Comparison of ENCODE assay signal across 1 cellular context in genomic region chr6:145735356-145736165, GRCh38.
TF ChIP-seq lines count a peak whose summit lies in the region.

TSS of gene EPM2A (minus strand) at chr6:145735520. CDS start at chr6:145735498, 22 bp downstream.

TF ChIP-seq in HepG2, 621 proteins besides CTCF, POLR2A, EP300 and RAD21 (continued from another document and continues in another):
- peak; percentile 98 for TF ChIP-seq ZNF704 (CRISPR knock-in tag; IDR thresholded peaks at IDR 0.05; ENCODE audit: borderline replicate concordance)
- TF ChIP-seq FOXA3 (CRISPR knock-in tag; IDR thresholded peaks at IDR 0.05), result peak; percentile 58
- peak; percentile 95 for TF ChIP-seq ZNF792 (CRISPR knock-in tag; IDR thresholded peaks at IDR 0.05)
- TF ChIP-seq ZNF740 (CRISPR knock-in tag; IDR thresholded peaks at IDR 0.05), result no peak
- no peak for TF ChIP-seq TFAP4 (IDR thresholded peaks at IDR 0.05; ENCODE audit: borderline replicate concordance, low read depth)
- TF ChIP-seq AFF4 (CRISPR knock-in tag; IDR thresholded peaks at IDR 0.05), result no peak
- TF ChIP-seq ZKSCAN5 (CRISPR knock-in tag; IDR thresholded peaks at IDR 0.05), result 0 out of 2 replicates have a peak, but pooled peaks have one; percentile 44
- peak; percentile 50; the same call in 1 of the 2 replicates for TF ChIP-seq CBFB (CRISPR knock-in tag; IDR thresholded peaks at IDR 0.05)
- TF ChIP-seq SMYD3 (CRISPR knock-in tag; IDR thresholded peaks at IDR 0.05), result peak; percentile 90; the same call in 1 of the 2 replicates
- peak; percentile 98; the same call in 1 of the 2 replicates for TF ChIP-seq ZNF580 (CRISPR knock-in tag; IDR thresholded peaks at IDR 0.05; ENCODE audit: borderline replicate concordance, low read depth)
- TF ChIP-seq HINFP (CRISPR knock-in tag; IDR thresholded peaks at IDR 0.05; ENCODE audit: low read depth), result peak; percentile 30; the same call in 1 of the 2 replicates
- peak; percentile 85 for TF ChIP-seq BHLHE40 (IDR thresholded peaks at IDR 0.05; ENCODE audit: low read length)
- no peak for TF ChIP-seq SUZ12 (IDR thresholded peaks at IDR 0.05; ENCODE audit: low read depth, low read length)
- peak; percentile 72 for TF ChIP-seq RFXAP (CRISPR knock-in tag; IDR thresholded peaks at IDR 0.05; ENCODE audit: borderline replicate concordance)
- TF ChIP-seq KDM5B (CRISPR knock-in tag; IDR thresholded peaks at IDR 0.05; ENCODE audit: borderline replicate concordance), result peak; percentile 98
- TF ChIP-seq ZNF142 (CRISPR knock-in tag; IDR thresholded peaks at IDR 0.05), result peak; percentile 94; the same call in 1 of the 2 replicates
- peak; percentile 99 for TF ChIP-seq HES4 (CRISPR knock-in tag; IDR thresholded peaks at IDR 0.05; ENCODE audit: borderline replicate concordance)
- peak; percentile 97 for TF ChIP-seq POGK (CRISPR knock-in tag; conservative IDR thresholded peaks at IDR 0.05)
- TF ChIP-seq IRF9 (CRISPR knock-in tag; IDR thresholded peaks at IDR 0.05; ENCODE audit: borderline replicate concordance), result peak; percentile 95
- TF ChIP-seq NR2C2 (CRISPR knock-in tag; IDR thresholded peaks at IDR 0.05; ENCODE audit: borderline replicate concordance), result no peak
- peak; percentile 76 for TF ChIP-seq RXRB (CRISPR knock-in tag; IDR thresholded peaks at IDR 0.05; ENCODE audit: borderline replicate concordance)
- TF ChIP-seq PHF21A (CRISPR knock-in tag; IDR thresholded peaks at IDR 0.05), result peak; percentile 80
- TF ChIP-seq SATB2 (CRISPR knock-in tag; IDR thresholded peaks at IDR 0.05), result peak; percentile 99
- peak; percentile 94 for TF ChIP-seq ZNF44 (CRISPR knock-in tag; IDR thresholded peaks at IDR 0.05)
- peak; percentile 98 for TF ChIP-seq PRMT3 (CRISPR knock-in tag; IDR thresholded peaks at IDR 0.05; ENCODE audit: borderline replicate concordance, low read depth)
- TF ChIP-seq ZSCAN9 (CRISPR knock-in tag; IDR thresholded peaks at IDR 0.05; ENCODE audit: borderline replicate concordance), result peak; percentile 96
- TF ChIP-seq ZNF766 (CRISPR knock-in tag; IDR thresholded peaks at IDR 0.05; ENCODE audit: borderline replicate concordance), result peak; percentile 98
- TF ChIP-seq MAFG (CRISPR knock-in tag; IDR thresholded peaks at IDR 0.05), result no peak
- TF ChIP-seq DRAP1 (CRISPR knock-in tag; IDR thresholded peaks at IDR 0.05), result no peak
- peak; percentile 97 for TF ChIP-seq ZC3H13 (CRISPR knock-in tag; IDR thresholded peaks at IDR 0.05)
- peak; percentile 96 for TF ChIP-seq ZNF501 (CRISPR knock-in tag; IDR thresholded peaks at IDR 0.05)
- peak; percentile 99 for TF ChIP-seq SALL2 (CRISPR knock-in tag; IDR thresholded peaks at IDR 0.05)
- peak; percentile 81 for TF ChIP-seq USF2 (IDR thresholded peaks at IDR 0.05; ENCODE audit: low read depth, low read length)
- peak; percentile 72; the same call in 1 of the 2 replicates for TF ChIP-seq USF2 (CRISPR knock-in tag; IDR thresholded peaks at IDR 0.05; ENCODE audit: borderline replicate concordance)
- TF ChIP-seq ATM (IDR thresholded peaks at IDR 0.05; ENCODE audit: borderline replicate concordance), result no peak
- TF ChIP-seq ZMYM4 (CRISPR knock-in tag; IDR thresholded peaks at IDR 0.05), result peak; percentile 86
- no peak for TF ChIP-seq NCOR1 (IDR thresholded peaks at IDR 0.05; ENCODE audit: borderline replicate concordance, low read length)
- TF ChIP-seq ZKSCAN8 (CRISPR knock-in tag; IDR thresholded peaks at IDR 0.05; ENCODE audit: borderline replicate concordance), result peak; percentile 78; the same call in 1 of the 2 replicates
- TF ChIP-seq TGIF2 (CRISPR knock-in tag; IDR thresholded peaks at IDR 0.05), result peak; percentile 86
- no peak for TF ChIP-seq FOXP1 (IDR thresholded peaks at IDR 0.05)
- TF ChIP-seq FOXP1 (CRISPR knock-in tag; IDR thresholded peaks at IDR 0.05), result no peak
- peak; percentile 96 for TF ChIP-seq ZFP36L1 (CRISPR knock-in tag; IDR thresholded peaks at IDR 0.05)
- peak; percentile 53 for TF ChIP-seq FOSL2 (CRISPR knock-in tag; IDR thresholded peaks at IDR 0.05)
- 0 out of 2 replicates have a peak, but pooled peaks have one; percentile 60 for TF ChIP-seq MZF1 (CRISPR knock-in tag; IDR thresholded peaks at IDR 0.05; ENCODE audit: borderline replicate concordance)
- peak; percentile 97 for TF ChIP-seq ZNF782 (CRISPR knock-in tag; IDR thresholded peaks at IDR 0.05; ENCODE audit: borderline replicate concordance)
